ENCODE assay signal across 8 cellular contexts in the genomic region with DNA sequence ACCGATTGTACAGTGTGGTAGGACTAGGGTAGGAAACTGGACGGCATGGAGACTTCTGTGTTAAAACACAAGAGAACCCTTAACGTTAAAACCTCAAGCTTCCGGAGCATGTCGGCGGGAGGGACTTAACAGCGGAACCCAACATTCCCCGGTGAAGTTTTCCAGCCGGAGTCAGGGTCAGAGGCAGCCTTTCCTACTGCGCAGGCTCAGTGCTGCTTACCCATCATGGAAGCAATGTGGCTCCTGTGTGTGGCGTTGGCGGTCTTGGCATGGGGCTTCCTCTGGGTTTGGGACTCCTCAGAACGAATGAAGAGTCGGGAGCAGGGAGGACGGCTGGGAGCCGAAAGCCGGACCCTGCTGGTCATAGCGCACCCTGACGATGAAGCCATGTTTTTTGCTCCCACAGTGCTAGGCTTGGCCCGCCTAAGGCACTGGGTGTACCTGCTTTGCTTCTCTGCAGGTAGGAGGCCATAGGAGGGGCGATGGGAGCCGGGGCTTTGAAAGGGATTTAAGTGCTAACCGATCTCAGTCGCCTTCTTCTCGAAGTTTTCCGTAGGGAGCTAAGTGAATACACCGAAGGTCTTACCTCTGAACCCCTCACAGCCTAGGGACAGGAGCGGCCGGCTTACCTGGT. TPM values are rescaled to one million over a fixed set of nuclear protein-coding genes. Genes with fewer than 3 reads are reported as not detected.
A peak's percentile ranks its signal among the peaks of the same experiment; 100 is the strongest.
DNase-seq lines count a peak whose midpoint lies in the region; ATAC-seq and TF ChIP-seq lines count a peak whose summit lies in the region.

A gene (plus strand): TSS at position 209 of the 634 bp plus-strand sequence. CDS start 17 bp downstream, at position 226.

- peak; percentile 22 for TF ChIP-seq EP300 in neural cell (conservative IDR thresholded peaks at IDR 0.05; ENCODE audit: poor library complexity, severe bottlenecking)

- H3K4me1 Mint-ChIP-seq in CD4-positive, alpha-beta T cell (ENCODE audit: low read depth): peaks cover 53% of the 10 kb centered on the region
- H3K4me1 Mint-ChIP-seq in stimulated activated naive CD8-positive, alpha-beta T cell treated with anti-CD3 and anti-CD28 coated beads, Interleukin-15, Interleukin-2, amounts not matched to agents 100 ng/mL and 50 ng/mL, for 24 hours (ENCODE audit: low read depth): peaks cover 55% of the 10 kb centered on the region

- peaks cover 3% of the 10 kb centered on the region for H3K4me1 ChIP-seq in MM.1S (ENCODE audit: low read length)
- H3K4me1 ChIP-seq in SJCRH30: peaks cover 5% of the 10 kb centered on the region

- H3K27me3 ChIP-seq in CD4-positive, alpha-beta T cell (ENCODE audit: control insufficient read depth, insufficient read depth, low read length): no peaks in the 10 kb centered on the region
- H3K27me3 ChIP-seq in MM.1S (replicated peaks; ENCODE audit: insufficient read depth, low read length) (no peaks in the 10 kb centered on the region), SJCRH30 (no peaks in the 10 kb centered on the region), neural cell (ENCODE audit: insufficient read depth, low read depth, low read length) (no peaks in the 10 kb centered on the region)

- peak within 1 kb of the TSS; percentile 79 for H3K27ac ChIP-seq in CD4-positive, alpha-beta T cell (ENCODE audit: low read depth, low read length)
- H3K27ac ChIP-seq in MM.1S (ENCODE audit: low read length): peak within 1 kb of the TSS; percentile 92; the same call in 1 of the 2 replicates
- H3K27ac ChIP-seq in SJCRH30: peak within 1 kb of the TSS; percentile 95
- peak within 1 kb of the TSS; percentile 90 for H3K27ac ChIP-seq in neural cell (ENCODE audit: low read length)

- peak; percentile 47 for ATAC-seq in CD4-positive, alpha-beta T cell (ENCODE audit: poor library complexity)

- CTCF ChIA-PET in CD4-positive, alpha-beta T cell (lab: Charles Lee): interaction anchor here (1.1 kb wide), 1 partner anchor 51 kb away, joined by 3 read pairs; no protein-coding TSS in a partner anchor

- peak within 1 kb of the TSS; percentile 70 for H3K4me2 ChIP-seq in MM.1S (ENCODE audit: low read depth, low read length)
- peak within 1 kb of the TSS; percentile 85 for H3K4me2 ChIP-seq in neural cell (ENCODE audit: low read length)

- H3K9ac ChIP-seq in MM.1S (ENCODE audit: low read length) (peak within 1 kb of the TSS; percentile 93), neural cell (ENCODE audit: low read length) (peak within 1 kb of the TSS; percentile 91)

- DNase-seq in CD4-positive, alpha-beta T cell: peak; percentile 69 to 84 (median 80)
- DNase-seq in GM20000 (ENCODE audit: low spot score) (peak; percentile 82), MM.1S (peak; percentile 92), SJCRH30 (peak; percentile 99 to 100), foreskin fibroblast (peak; percentile 91 to 97)
- DNase-seq in activated naive CD4-positive, alpha-beta T cell (lab: John Stamatoyannopoulos, UW): peak; percentile 61 to 78 (median 74)

- H2AFZ ChIP-seq in MM.1S (ENCODE audit: low read length): peak within 1 kb of the TSS; percentile 95
- peak within 1 kb of the TSS; percentile 94 for H2AFZ ChIP-seq in neural cell (ENCODE audit: low read depth, low read length)

- peaks cover 68% of the 10 kb centered on the region for H3K79me2 ChIP-seq in MM.1S (ENCODE audit: low read length)
- H3K79me2 ChIP-seq in neural cell (replicated peaks; ENCODE audit: insufficient read depth, low read length): peaks cover 37% of the 10 kb centered on the region

- POLR2A ChIA-PET in CD4-positive, alpha-beta T cell (lab: Charles Lee): interaction anchor here (0.7 to 3.5 kb wide), 6 partner anchors 13 to 222 kb away, joined by 3 to 22 read pairs (median 5); a partner anchor contains a TSS

- peak within 1 kb of the TSS; percentile 99 for H3K27ac Mint-ChIP-seq in CD4-positive, alpha-beta T cell
- peak within 1 kb of the TSS; percentile 92 for H3K27ac Mint-ChIP-seq in stimulated activated naive CD8-positive, alpha-beta T cell treated with anti-CD3 and anti-CD28 coated beads, Interleukin-15, Interleukin-2, amounts not matched to agents 100 ng/mL and 50 ng/mL, for 24 hours

- no peaks in the 10 kb centered on the region for H3K27me3 Mint-ChIP-seq in CD4-positive, alpha-beta T cell
- H3K27me3 Mint-ChIP-seq in stimulated activated naive CD8-positive, alpha-beta T cell treated with anti-CD3 and anti-CD28 coated beads, Interleukin-15, Interleukin-2, amounts not matched to agents 100 ng/mL and 50 ng/mL, for 24 hours: no peaks in the 10 kb centered on the region

- H3K4me3 ChIP-seq in MM.1S (ENCODE audit: low read length) (peak within 1 kb of the TSS; percentile 98), SJCRH30 (peak within 1 kb of the TSS; percentile 91), foreskin fibroblast (ENCODE audit: low read depth in 1 of 2, low read length in 2 of 2) (peak within 1 kb of the TSS; percentile 91 to 96), neural cell (ENCODE audit: low read length) (peak within 1 kb of the TSS; percentile 95)

- intact Hi-C loops in CD4-positive, alpha-beta T cell (cut with DNase I, micrococcal nuclease): loop anchor here (5.0 kb wide), 4 partner anchors 70 to 320 kb away; a partner anchor contains a TSS

- H3F3A ChIP-seq in MM.1S (ENCODE audit: insufficient read depth, low read length) (peaks cover 19% of the 10 kb centered on the region), neural cell (ENCODE audit: insufficient read depth, low read length, poor library complexity, severe bottlenecking) (peaks cover 5% of the 10 kb centered on the region)

- H3K36me3 ChIP-seq in MM.1S (replicated peaks; ENCODE audit: insufficient read depth, low read length) (no peaks in the 10 kb centered on the region), SJCRH30 (no peaks in the 10 kb centered on the region), neural cell (ENCODE audit: insufficient read depth, low read length) (no peaks in the 10 kb centered on the region)

- H3K9me2 ChIP-seq in MM.1S (replicated peaks; ENCODE audit: insufficient read depth, low read length) (no peaks in the 10 kb centered on the region), neural cell (ENCODE audit: insufficient read depth, low read length) (no peaks in the 10 kb centered on the region)

- H3K9me3 Mint-ChIP-seq in CD4-positive, alpha-beta T cell: no peaks in the 10 kb centered on the region
- H3K9me3 Mint-ChIP-seq in stimulated activated naive CD8-positive, alpha-beta T cell treated with anti-CD3 and anti-CD28 coated beads, Interleukin-15, Interleukin-2, amounts not matched to agents 100 ng/mL and 50 ng/mL, for 24 hours: no peaks in the 10 kb centered on the region

- no peak for TF ChIP-seq CTCF in CD4-positive, alpha-beta T cell (IDR thresholded peaks at IDR 0.05)
- TF ChIP-seq CTCF in GM20000 (IDR thresholded peaks at IDR 0.05; ENCODE audit: extremely low read depth, missing control alignments): no peak
- no peak for TF ChIP-seq CTCF in MM.1S (IDR thresholded peaks at IDR 0.05; ENCODE audit: low read length)
- no peak for TF ChIP-seq CTCF in foreskin fibroblast (IDR thresholded peaks at IDR 0.05; ENCODE audit: low read depth, low read length)
- no peak for TF ChIP-seq CTCF in neural cell (IDR thresholded peaks at IDR 0.05; ENCODE audit: poor library complexity, severe bottlenecking)

- H3K4me3 Mint-ChIP-seq in CD4-positive, alpha-beta T cell: peak within 1 kb of the TSS; percentile 100
- H3K4me3 Mint-ChIP-seq in stimulated activated naive CD8-positive, alpha-beta T cell treated with anti-CD3 and anti-CD28 coated beads, Interleukin-15, Interleukin-2, amounts not matched to agents 100 ng/mL and 50 ng/mL, for 24 hours: peak within 1 kb of the TSS; percentile 97

- no peak for TF ChIP-seq RAD21 in neural cell (conservative IDR thresholded peaks at IDR 0.05)

- H4K20me1 ChIP-seq in MM.1S (ENCODE audit: insufficient read depth, low read length) (no peaks in the 10 kb centered on the region), neural cell (ENCODE audit: insufficient read depth) (no peaks in the 10 kb centered on the region)

- H3K9me3 ChIP-seq in CD4-positive, alpha-beta T cell (ENCODE audit: control insufficient read depth, low read length): no peaks in the 10 kb centered on the region
- H3K9me3 ChIP-seq in MM.1S (replicated peaks; ENCODE audit: insufficient read depth, low read length): no peaks in the 10 kb centered on the region
- no peaks in the 10 kb centered on the region for H3K9me3 ChIP-seq in SJCRH30 (replicated peaks)
- H3K9me3 ChIP-seq in neural cell (ENCODE audit: low read length): no peaks in the 10 kb centered on the region

- H3K36me3 Mint-ChIP-seq in CD4-positive, alpha-beta T cell (ENCODE audit: low read depth): peaks cover 18% of the 10 kb centered on the region
- H3K36me3 Mint-ChIP-seq in stimulated activated naive CD8-positive, alpha-beta T cell treated with anti-CD3 and anti-CD28 coated beads, Interleukin-15, Interleukin-2, amounts not matched to agents 100 ng/mL and 50 ng/mL, for 24 hours (ENCODE audit: low read depth): no peaks in the 10 kb centered on the region

TF ChIP-seq in neural cell, 6 proteins besides CTCF, POLR2A, EP300 and RAD21 (continues in another document):
- TF ChIP-seq SMC3 (conservative IDR thresholded peaks at IDR 0.05; ENCODE audit: poor library complexity) (no peak), TAF1 (IDR thresholded peaks at IDR 0.05; ENCODE audit: low read depth) (peak; percentile 92)
- TF ChIP-seq, protein P1, sequence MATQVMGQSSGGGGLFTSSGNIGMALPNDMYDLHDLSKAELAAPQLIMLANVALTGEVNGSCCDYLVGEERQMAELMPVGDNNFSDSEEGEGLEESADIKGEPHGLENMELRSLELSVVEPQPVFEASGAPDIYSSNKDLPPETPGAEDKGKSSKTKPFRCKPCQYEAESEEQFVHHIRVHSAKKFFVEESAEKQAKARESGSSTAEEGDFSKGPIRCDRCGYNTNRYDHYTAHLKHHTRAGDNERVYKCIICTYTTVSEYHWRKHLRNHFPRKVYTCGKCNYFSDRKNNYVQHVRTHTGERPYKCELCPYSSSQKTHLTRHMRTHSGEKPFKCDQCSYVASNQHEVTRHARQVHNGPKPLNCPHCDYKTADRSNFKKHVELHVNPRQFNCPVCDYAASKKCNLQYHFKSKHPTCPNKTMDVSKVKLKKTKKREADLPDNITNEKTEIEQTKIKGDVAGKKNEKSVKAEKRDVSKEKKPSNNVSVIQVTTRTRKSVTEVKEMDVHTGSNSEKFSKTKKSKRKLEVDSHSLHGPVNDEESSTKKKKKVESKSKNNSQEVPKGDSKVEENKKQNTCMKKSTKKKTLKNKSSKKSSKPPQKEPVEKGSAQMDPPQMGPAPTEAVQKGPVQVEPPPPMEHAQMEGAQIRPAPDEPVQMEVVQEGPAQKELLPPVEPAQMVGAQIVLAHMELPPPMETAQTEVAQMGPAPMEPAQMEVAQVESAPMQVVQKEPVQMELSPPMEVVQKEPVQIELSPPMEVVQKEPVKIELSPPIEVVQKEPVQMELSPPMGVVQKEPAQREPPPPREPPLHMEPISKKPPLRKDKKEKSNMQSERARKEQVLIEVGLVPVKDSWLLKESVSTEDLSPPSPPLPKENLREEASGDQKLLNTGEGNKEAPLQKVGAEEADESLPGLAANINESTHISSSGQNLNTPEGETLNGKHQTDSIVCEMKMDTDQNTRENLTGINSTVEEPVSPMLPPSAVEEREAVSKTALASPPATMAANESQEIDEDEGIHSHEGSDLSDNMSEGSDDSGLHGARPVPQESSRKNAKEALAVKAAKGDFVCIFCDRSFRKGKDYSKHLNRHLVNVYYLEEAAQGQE (IDR thresholded peaks at IDR 0.05; ENCODE audit: borderline replicate concordance): peak; percentile 93

RNA-seq across cellular contexts. Expression of the gene that starts here (rescaled TPM):
- 10 to 100 TPM; 48.4 to 49.0 TPM for total RNA-seq in CD4-positive, alpha-beta T cell
- 27.2 and 35.2 TPM in 2 replicates for total RNA-seq in SJCRH30 (2014; rRNA removed; shearing (Covaris generic))
- 72.9 and 75.5 TPM in 2 replicates for polyA plus RNA-seq in neural cell
- polyA minus RNA-seq in neural cell: 48.2 and 54.1 TPM in 2 replicates

Comparison
In these comparisons a context has a peak if more than half of its experiments do, and no peak if none do; other contexts are left out.
1. Peak in every context shown above with its lines: DNase-seq, ATAC-seq, H3K4me3 ChIP-seq and H3K27ac ChIP-seq.